8 cellular contexts compared by ENCODE assay signal in genomic region chr6:53544500-53545308, GRCh38. TPM values are rescaled to one million over a fixed set of nuclear protein-coding genes. Genes with fewer than 3 reads are reported as not detected.
DNase-seq lines count a peak whose midpoint lies in the region; ATAC-seq lines count a peak whose summit lies in the region.

TSS of gene GCLC (minus strand) at chr6:53545101. CDS start at chr6:53544645, 456 bp downstream.

- H3K36me3 ChIP-seq in endocrine pancreas (ENCODE audit: control insufficient read depth, insufficient read depth, low read length): no peaks in the 10 kb centered on the region

- H3K9ac ChIP-seq in endocrine pancreas (ENCODE audit: control insufficient read depth, insufficient read depth, low read length): peak within 1 kb of the TSS; percentile 85

- H3K9me3 ChIP-seq in endocrine pancreas (ENCODE audit: control insufficient read depth, low read length): no peaks in the 10 kb centered on the region

- H3K4me3 ChIP-seq in endocrine pancreas (ENCODE audit: control insufficient read depth, insufficient read depth, low read length): peak within 1 kb of the TSS; percentile 95

- no peaks in the 10 kb centered on the region for H3K27me3 ChIP-seq in endocrine pancreas (ENCODE audit: control insufficient read depth, insufficient read depth, low read length)

- H3K4me1 ChIP-seq in endocrine pancreas (ENCODE audit: control insufficient read depth, insufficient read depth, low read length): peaks cover 9% of the 10 kb centered on the region

- ATAC-seq in GM19468 (IDR thresholded peaks at IDR 0.05; ENCODE audit: extremely low read depth, unreplicated experiment): peak; percentile 54

- DNase-seq in COR-L47 (lab: John Stamatoyannopoulos, UW): peak; percentile 86
- DNase-seq in HT-29 (ENCODE audit: low spot score): peak; percentile 96
- DNase-seq in NOMO-1 treated with DMSO at 0.1 percent for 48 hours (lab: John Stamatoyannopoulos, UW; ENCODE audit: unreplicated experiment): peak; percentile 95
- DNase-seq in activated CD8-positive, alpha-beta memory T cell treated with anti-CD3 and anti-CD28 coated beads for 48 hours (ENCODE audit: low read depth in 2 of 3, low spot score in 2 of 3): peak; percentile 73 to 84 (median 83)
- DNase-seq in mesenteric fat pad (ENCODE audit: low spot score): peak; percentile 97
- peak; percentile 74 for DNase-seq in stimulated activated CD8-positive, alpha-beta memory T cell treated with anti-CD3 and anti-CD28 coated beads, Interleukin-15, amount 100 ng/mL, for 24 hours (ENCODE audit: low read depth)

RNA-seq across cellular contexts. Expression of gene GCLC, which starts in this region (rescaled TPM):
- 39.1 and 39.8 TPM in 2 replicates for total RNA-seq in HT-29 (2014; rRNA removed; shearing (Covaris generic))
- 59.6 TPM for total RNA-seq in mesenteric fat pad

Comparison
In these comparisons a context has a peak if more than half of its experiments do, and no peak if none do; other contexts are left out.
1. Peak in every context shown above with its lines: DNase-seq, ATAC-seq and H3K4me3 ChIP-seq.